8 cellular contexts compared by ENCODE assay signal in the genomic region with DNA sequence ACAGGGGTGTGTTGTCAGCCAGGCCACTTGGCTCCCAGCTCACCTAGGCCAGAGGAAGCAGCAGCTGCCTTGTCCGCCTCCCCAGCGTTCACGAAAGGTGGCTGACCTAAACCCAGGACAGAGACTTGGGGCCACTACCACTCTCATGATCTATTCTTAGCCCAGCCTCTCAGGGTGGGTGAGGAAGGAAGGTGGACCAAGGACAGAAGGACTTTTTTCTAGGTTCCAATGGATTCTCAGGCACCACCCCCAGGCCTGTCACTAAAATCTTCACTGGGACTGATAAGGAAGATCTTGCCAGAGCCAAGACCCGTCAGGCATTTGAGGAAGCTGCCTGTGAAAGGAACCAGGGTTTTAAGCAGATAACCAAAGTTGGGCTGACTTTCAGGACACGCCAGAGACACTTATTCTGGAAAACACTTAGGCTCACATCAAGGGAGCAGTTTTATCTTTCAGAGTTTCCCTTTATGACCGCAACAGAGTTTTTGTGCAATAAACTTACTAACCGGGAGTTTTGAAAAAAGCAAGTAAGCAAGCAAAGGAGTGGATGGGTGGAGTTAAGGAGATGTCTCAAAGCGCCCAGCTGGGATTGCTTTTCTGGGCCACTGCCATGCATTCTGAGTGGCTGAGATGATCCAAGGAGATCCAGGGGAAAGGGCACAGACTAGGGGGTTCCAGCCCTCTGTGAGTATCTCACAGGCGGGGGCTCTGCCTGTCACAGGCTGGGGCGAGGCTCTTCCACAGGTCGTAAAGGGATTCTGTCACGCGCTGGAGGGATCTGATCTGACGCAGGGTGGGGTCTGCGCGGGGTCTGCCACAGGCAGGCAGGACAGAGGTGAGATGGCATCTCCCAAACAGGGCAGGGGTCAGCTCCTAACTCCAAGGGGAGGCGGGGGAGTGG. TPM values are rescaled to one million over a fixed set of nuclear protein-coding genes. Genes with fewer than 3 reads are reported as not detected.
DNase-seq lines count a peak whose midpoint lies in the region; ATAC-seq and TF ChIP-seq lines count a peak whose summit lies in the region.

No MANE protein-coding gene starts in this region.

- peak overlapping the region; percentile 90 for H3K27ac Mint-ChIP-seq in activated CD8-positive, alpha-beta T cell treated with anti-CD3 and anti-CD28 coated beads, Interleukin-2, amount 10 ng/mL, durations not matched to agents 7 days and 5 days

- H3K4me1 ChIP-seq in DND-41 (ENCODE audit: insufficient read depth, low read length): peaks cover 20% of the 10 kb centered on the region
- peaks cover 8% of the 10 kb centered on the region for H3K4me1 ChIP-seq in parathyroid adenoma

- H3K4me3 ChIP-seq in DND-41 (ENCODE audit: low read depth in 1 of 2, low read length in 2 of 2) (peak overlapping the region; percentile 33 to 66; a peak in 3 of 4 replicates), parathyroid adenoma (ENCODE audit: low read depth, low read length) (peak overlapping the region; percentile 85)

- peaks cover 19% of the 10 kb centered on the region for H3K4me1 Mint-ChIP-seq in activated CD8-positive, alpha-beta T cell treated with anti-CD3 and anti-CD28 coated beads, Interleukin-2, amount 10 ng/mL, durations not matched to agents 7 days and 5 days (ENCODE audit: low read depth)

- H3K27ac ChIP-seq in DND-41 (ENCODE audit: low read length): peak overlapping the region; percentile 58; the same call in 1 of the 2 replicates
- H3K27ac ChIP-seq in parathyroid adenoma: peak overlapping the region; percentile 58

- intact Hi-C loops in Right ventricle myocardium superior (cut with DNase I): loop anchor here (2.0 kb wide), 1 partner anchor 95 kb away; no protein-coding TSS in a partner anchor

- no peaks in the 10 kb centered on the region for H3K36me3 ChIP-seq in DND-41 (ENCODE audit: insufficient read depth, low read length)
- H3K36me3 ChIP-seq in parathyroid adenoma (ENCODE audit: control insufficient read depth, insufficient read depth, low read length): no peaks in the 10 kb centered on the region

- peaks cover 3% of the 10 kb centered on the region for H3K36me3 Mint-ChIP-seq in activated CD8-positive, alpha-beta T cell treated with anti-CD3 and anti-CD28 coated beads, Interleukin-2, amount 10 ng/mL, durations not matched to agents 7 days and 5 days (ENCODE audit: low read depth)

- H3K9ac ChIP-seq in DND-41 (ENCODE audit: low read depth, low read length) (peak overlapping the region; percentile 66), parathyroid adenoma (no peak overlapping the region)

- no peaks in the 10 kb centered on the region for H4K20me1 ChIP-seq in DND-41 (ENCODE audit: insufficient read depth, low read length)

- TF ChIP-seq CTCF in DND-41 (IDR thresholded peaks at IDR 0.05; ENCODE audit: borderline replicate concordance, extremely low read depth, low read length, poor library complexity, severe bottlenecking): no peak
- no peak for TF ChIP-seq CTCF in parathyroid adenoma (IDR thresholded peaks at IDR 0.05)

- POLR2A ChIA-PET in activated CD8-positive, alpha-beta T cell treated with anti-CD3 and anti-CD28 coated beads, Interleukin-2, amount 10 ng/mL, durations not matched to agents 7 days and 5 days (lab: Charles Lee): interaction anchor here (0.7 to 2.7 kb wide), 4 partner anchors 92 to 175 kb away, joined by 3 to 17 read pairs (median 6); a partner anchor contains a TSS

- ATAC-seq in DND-41 (ENCODE audit: insufficient read depth, low read depth): no peak
- ATAC-seq in HG03460 (IDR thresholded peaks at IDR 0.05; ENCODE audit: unreplicated experiment): peak; percentile 8
- peak; percentile 3 for ATAC-seq in activated CD8-positive, alpha-beta T cell treated with anti-CD3 and anti-CD28 coated beads, Interleukin-2, amount 10 ng/mL, durations not matched to agents 7 days and 5 days
- ATAC-seq in Right ventricle myocardium superior (ENCODE audit: poor library complexity): peak; percentile 62
- no peak for ATAC-seq in GM18868 (IDR thresholded peaks at IDR 0.05; ENCODE audit: unreplicated experiment)
- no peak for ATAC-seq in HG03280 (IDR thresholded peaks at IDR 0.05; ENCODE audit: unreplicated experiment)
- no peak for ATAC-seq in GM21723 (IDR thresholded peaks at IDR 0.05; ENCODE audit: unreplicated experiment)

- CTCF ChIA-PET in activated CD8-positive, alpha-beta T cell treated with anti-CD3 and anti-CD28 coated beads, Interleukin-2, amount 10 ng/mL, durations not matched to agents 7 days and 5 days (lab: Charles Lee): interaction anchor here (0.6 to 7.5 kb wide), 21 partner anchors 10 to 193 kb away, joined by 3 to 529 read pairs (median 5); a partner anchor contains a TSS

- H3K79me2 ChIP-seq in DND-41 (ENCODE audit: insufficient read depth, low read length) (no peaks in the 10 kb centered on the region), parathyroid adenoma (peaks cover 31% of the 10 kb centered on the region)

- H3K4me2 ChIP-seq in DND-41 (ENCODE audit: insufficient read depth, low read length) (peak overlapping the region; percentile 86), parathyroid adenoma (ENCODE audit: low read length) (peak overlapping the region; percentile 92)

- DNase-seq in DND-41 (no peak), Right ventricle myocardium superior (peak; percentile 72)
- no peak for DNase-seq in activated CD8-positive, alpha-beta T cell treated with anti-CD3 and anti-CD28 coated beads, Interleukin-2, amount 10 ng/mL, durations not matched to agents 7 days and 5 days

- H3K9me3 ChIP-seq in DND-41 (ENCODE audit: insufficient read depth, low read length, severe bottlenecking) (no peaks in the 10 kb centered on the region), parathyroid adenoma (ENCODE audit: control insufficient read depth, low read length) (no peaks in the 10 kb centered on the region)

- H3K4me3 Mint-ChIP-seq in activated CD8-positive, alpha-beta T cell treated with anti-CD3 and anti-CD28 coated beads, Interleukin-2, amount 10 ng/mL, durations not matched to agents 7 days and 5 days: peak overlapping the region; percentile 88

- H3K27me3 Mint-ChIP-seq in activated CD8-positive, alpha-beta T cell treated with anti-CD3 and anti-CD28 coated beads, Interleukin-2, amount 10 ng/mL, durations not matched to agents 7 days and 5 days (ENCODE audit: low read depth): peaks cover 6% of the 10 kb centered on the region

- no peaks in the 10 kb centered on the region for H3K9me3 Mint-ChIP-seq in activated CD8-positive, alpha-beta T cell treated with anti-CD3 and anti-CD28 coated beads, Interleukin-2, amount 10 ng/mL, durations not matched to agents 7 days and 5 days (ENCODE audit: insufficient read depth)

- no peaks in the 10 kb centered on the region for H3K27me3 ChIP-seq in DND-41 (ENCODE audit: insufficient read depth, low read length, poor library complexity)
- no peaks in the 10 kb centered on the region for H3K27me3 ChIP-seq in parathyroid adenoma (ENCODE audit: control insufficient read depth, insufficient read depth, low read length)

- H2AFZ ChIP-seq in DND-41 (ENCODE audit: low read depth, low read length) (peak overlapping the region; percentile 94), parathyroid adenoma (peak overlapping the region; percentile 85)

RNA-seq across cellular contexts. Expression of a gene that starts 1.0 kb away (rescaled TPM):
- 1 to 10 TPM; 2.7 to 2.9 TPM for total RNA-seq in activated CD8-positive, alpha-beta T cell treated with anti-CD3 and anti-CD28 coated beads, Interleukin-2, amount 10 ng/mL, durations not matched to agents 7 days and 5 days
- total RNA-seq in Right ventricle myocardium superior: 150 TPM

RNA-seq across cellular contexts. Expression of a gene that starts 26.8 kb away (rescaled TPM):
- not detected for total RNA-seq in activated CD8-positive, alpha-beta T cell treated with anti-CD3 and anti-CD28 coated beads, Interleukin-2, amount 10 ng/mL, durations not matched to agents 7 days and 5 days
- not detected for total RNA-seq in Right ventricle myocardium superior

RNA-seq across cellular contexts. Expression of a gene that starts 45.5 kb away (rescaled TPM):
- total RNA-seq in activated CD8-positive, alpha-beta T cell treated with anti-CD3 and anti-CD28 coated beads, Interleukin-2, amount 10 ng/mL, durations not matched to agents 7 days and 5 days: not detected
- not detected for total RNA-seq in Right ventricle myocardium superior

Comparison
In these comparisons a context has a peak if more than half of its experiments do, and no peak if none do; other contexts are left out.
1. ATAC-seq: peak in HG03460 (single experiment), activated CD8-positive, alpha-beta T cell treated with anti-CD3 and anti-CD28 coated beads, Interleukin-2, amount 10 ng/mL, durations not matched to agents 7 days and 5 days (single experiment) and Right ventricle myocardium superior (single experiment); none in DND-41 (single experiment), GM18868 (single experiment), HG03280 (single experiment) and GM21723 (single experiment).
2. RNA of a gene that starts 1.0 kb away (total RNA-seq): 150 TPM in Right ventricle myocardium superior (single experiment); 2.7 to 2.9 TPM in activated CD8-positive, alpha-beta T cell treated with anti-CD3 and anti-CD28 coated beads, Interleukin-2, amount 10 ng/mL, durations not matched to agents 7 days and 5 days; every median in the first group is over 10 times any median in the second.